ENCODE assay signal across 8 cellular contexts in genomic region chr9:96419691-96419969, GRCh38. TPM values are rescaled to one million over a fixed set of nuclear protein-coding genes. Genes with fewer than 3 reads are reported as not detected.
DNase-seq lines count a peak whose midpoint lies in the region; ATAC-seq and TF ChIP-seq lines count a peak whose summit lies in the region.

No MANE protein-coding gene starts in this region.

- H3K4me1 Mint-ChIP-seq in Caco-2 (ENCODE audit: low read depth, unreplicated experiment) (peaks cover 17% of the 10 kb centered on the region), endodermal cell (peaks cover 34% of the 10 kb centered on the region)

- 50 to 64% methylated on average over 2 of the region's 2 CpGs for WGBS in endodermal cell (ENCODE audit: insufficient coverage in 1 of 2, insufficient read length in 1 of 2), 2 experiments

- no peak for TF ChIP-seq CTCF in Caco-2 (IDR thresholded peaks at IDR 0.05; ENCODE audit: insufficient read depth in 1 of 2, low read depth in 1 of 2, low read length in 1 of 2, severe bottlenecking in 1 of 2, unreplicated experiment in 1 of 2)
- no peak for TF ChIP-seq CTCF in PC-3 (conservative IDR thresholded peaks at IDR 0.05; ENCODE audit: low read depth, low read length)
- no peak for TF ChIP-seq CTCF in endodermal cell (conservative IDR thresholded peaks at IDR 0.05)
- no peak for TF ChIP-seq CTCF in osteoblast (IDR thresholded peaks at IDR 0.05; ENCODE audit: extremely low read depth, low read depth, low read length)

- H3K27ac Mint-ChIP-seq in Caco-2 (ENCODE audit: unreplicated experiment) (peak overlapping the region; percentile 94), endodermal cell (peak overlapping the region; percentile 6)

- no peak for ATAC-seq in PC-3

- intact Hi-C loops in Caco-2 (cut with micrococcal nuclease; ENCODE audit: unreplicated experiment) (loop anchor here (2.0 to 5.0 kb wide), 3 partner anchors 31 to 912 kb away; partner anchors contain the start of gene HABP4), PC-3 (cut with micrococcal nuclease) (loop anchor here (2.0 to 5.0 kb wide), 3 partner anchors 31 to 89 kb away; partner anchors contain the start of genes HABP4 and SLC35D2), posterior cingulate gyrus (cut with DNase I) (loop anchor here (2.0 to 5.0 kb wide), 3 partner anchors 31 to 77 kb away; partner anchors contain the start of genes HABP4 and SLC35D2)

- H3K36me3 Mint-ChIP-seq in Caco-2 (ENCODE audit: insufficient read depth, unreplicated experiment) = peaks cover 35% of the 10 kb centered on the region
- no peaks in the 10 kb centered on the region for H3K36me3 Mint-ChIP-seq in endodermal cell (ENCODE audit: low read depth)

- H3K36me3 ChIP-seq in Caco-2 (ENCODE audit: control insufficient read depth, insufficient read depth, low read length) (no peaks in the 10 kb centered on the region), PC-3 (ENCODE audit: low read depth, low read length) (no peaks in the 10 kb centered on the region), endodermal cell (ENCODE audit: control insufficient read depth, insufficient read depth, low read length) (no peaks in the 10 kb centered on the region), osteoblast (ENCODE audit: insufficient read depth, low read length) (no peaks in the 10 kb centered on the region)

- no peaks in the 10 kb centered on the region for H3K9me3 ChIP-seq in Caco-2
- no peaks in the 10 kb centered on the region for H3K9me3 ChIP-seq in PC-3 (ENCODE audit: low read length)
- H3K9me3 ChIP-seq in endodermal cell (ENCODE audit: control insufficient read depth, low read length) = no peaks in the 10 kb centered on the region
- no peaks in the 10 kb centered on the region for H3K9me3 ChIP-seq in osteoblast (ENCODE audit: low read depth, low read length)

- H2AFZ ChIP-seq in PC-3 (ENCODE audit: low read length) (peak overlapping the region; percentile 77), osteoblast (ENCODE audit: low read length) (peak overlapping the region; percentile 73)

- peak overlapping the region; percentile 67 for H3K4me3 ChIP-seq in Caco-2 (ENCODE audit: low read depth, low read length)
- peak overlapping the region; percentile 85 for H3K4me3 ChIP-seq in PC-3 (ENCODE audit: low read length)
- peak overlapping the region; percentile 83 for H3K4me3 ChIP-seq in endodermal cell (ENCODE audit: low read length)
- H3K4me3 ChIP-seq in osteoblast (ENCODE audit: insufficient read depth, low read length) = peak overlapping the region; percentile 99

- DNase-seq in Caco-2 = no peak
- DNase-seq in PC-3 = no peak
- no peak for DNase-seq in endodermal cell
- no peak for DNase-seq in osteoblast (ENCODE audit: insufficient read length, low spot score, missing footprints)
- DNase-seq in SKM-1 treated with dmso at 0.1 percent for 144 hours (lab: John Stamatoyannopoulos, UW; ENCODE audit: unreplicated experiment) = no peak
- DNase-seq in GM19240 (ENCODE audit: insufficient read length, low spot score) = no peak
- DNase-seq in posterior cingulate gyrus = no peak
- no peak for DNase-seq in activated CD4-positive, CD25-positive, alpha-beta regulatory T cell (lab: John Stamatoyannopoulos, UW)

- H3K9ac ChIP-seq in PC-3 (ENCODE audit: low read length) (peak overlapping the region; percentile 98), endodermal cell (ENCODE audit: extremely low read depth, low read length, poor library complexity, severe bottlenecking) (peak overlapping the region; percentile 66)

- peak overlapping the region; percentile 90 for H3K27ac ChIP-seq in PC-3 (ENCODE audit: low read length)
- peak overlapping the region; percentile 91 for H3K27ac ChIP-seq in endodermal cell (ENCODE audit: low read depth, low read length)
- peak overlapping the region; percentile 59 for H3K27ac ChIP-seq in osteoblast (ENCODE audit: low read depth, low read length)

- peaks cover 29% of the 10 kb centered on the region for H3K4me1 ChIP-seq in Caco-2
- H3K4me1 ChIP-seq in PC-3 (ENCODE audit: insufficient read depth, low read length) = peaks cover 19% of the 10 kb centered on the region
- peaks cover 11% of the 10 kb centered on the region for H3K4me1 ChIP-seq in endodermal cell (ENCODE audit: control insufficient read depth, insufficient read depth, low read length)
- H3K4me1 ChIP-seq in osteoblast (ENCODE audit: insufficient read depth, low read length) = peaks cover 29% of the 10 kb centered on the region

- BruUV-seq in Caco-2 (replicated peaks; lab: Mats Ljungman, UMichigan) = no TSS peak
- TSS peak; percentile 75 for BruUV-seq in PC-3 (replicated peaks; lab: Mats Ljungman, UMichigan)

- H3K79me2 ChIP-seq in PC-3 (ENCODE audit: low read length) (peaks cover 27% of the 10 kb centered on the region), osteoblast (ENCODE audit: insufficient read depth, low read length) (peaks cover 20% of the 10 kb centered on the region)

- CTCF ChIA-PET in Caco-2 (lab: Charles Lee) = interaction anchor here (0.8 kb wide), 1 partner anchor 22 kb away, joined by 3 read pairs; no protein-coding TSS in a partner anchor
- CTCF ChIA-PET in PC-3 (lab: Charles Lee) = interaction anchor here (1.2 kb wide), 1 partner anchor 92 kb away, joined by 3 read pairs; no protein-coding TSS in a partner anchor

- H3K9me3 Mint-ChIP-seq in Caco-2 (ENCODE audit: unreplicated experiment) = no peaks in the 10 kb centered on the region
- no peaks in the 10 kb centered on the region for H3K9me3 Mint-ChIP-seq in endodermal cell

- POLR2A ChIA-PET in Caco-2 (lab: Charles Lee) (interaction anchor here (0.6 to 0.7 kb wide), 2 partner anchors 31 to 32 kb away, joined by 3 to 4 read pairs; no protein-coding TSS in a partner anchor), PC-3 (lab: Charles Lee; ENCODE audit: unreplicated experiment) (interaction anchor here (0.6 kb wide), 2 partner anchors 30 to 141 kb away, joined by 3 read pairs; partner anchors contain the start of gene HABP4)

- no peaks in the 10 kb centered on the region for H3K9me2 ChIP-seq in PC-3 (replicated peaks; ENCODE audit: low read length)

- H3K27me3 Mint-ChIP-seq in Caco-2 (ENCODE audit: insufficient read depth, unreplicated experiment) = no peaks in the 10 kb centered on the region
- H3K27me3 Mint-ChIP-seq in endodermal cell (ENCODE audit: insufficient read depth) = no peaks in the 10 kb centered on the region

- peak overlapping the region; percentile 99 for H3K4me2 ChIP-seq in PC-3 (ENCODE audit: low read length)
- H3K4me2 ChIP-seq in osteoblast (ENCODE audit: insufficient read depth, low read length) = peak overlapping the region; percentile 85

- H3K27me3 ChIP-seq in Caco-2 (replicated peaks; ENCODE audit: control insufficient read depth, insufficient read depth, low read length) (no peaks in the 10 kb centered on the region), PC-3 (ENCODE audit: low read length) (no peaks in the 10 kb centered on the region), endodermal cell (ENCODE audit: control insufficient read depth, insufficient read depth, low read length, poor library complexity, severe bottlenecking) (no peaks in the 10 kb centered on the region), osteoblast (ENCODE audit: insufficient read depth, low read length) (no peaks in the 10 kb centered on the region)

- no peaks in the 10 kb centered on the region for H4K20me1 ChIP-seq in PC-3 (ENCODE audit: low read length)
- no peaks in the 10 kb centered on the region for H4K20me1 ChIP-seq in osteoblast (ENCODE audit: insufficient read depth, low read length)

- H3F3A ChIP-seq in PC-3 (ENCODE audit: low read length, unreplicated experiment) = peaks cover 10% of the 10 kb centered on the region

- H3K4me3 Mint-ChIP-seq in Caco-2 (ENCODE audit: unreplicated experiment) (peak overlapping the region; percentile 94), endodermal cell (peak overlapping the region; percentile 74)

RNA-seq across cellular contexts. Expression of gene ZNF367, which starts 1.5 kb away (rescaled TPM):
- total RNA-seq in Caco-2 (2022) (9.3 and 10.0 TPM in 2 replicates), PC-3 (2014; rRNA removed) (10.8 and 14.0 TPM in 2 replicates), endodermal cell (10 to 100 TPM in 1 of 2 donors, 1 to 10 TPM in 1; 7.7 to 10.6 TPM), osteoblast (1.4 and 2.1 TPM in 2 replicates)
- polyA plus RNA-seq in endodermal cell (2013, experiment 1 of 2) = 9.5 TPM
- 10.2 TPM for polyA plus RNA-seq in endodermal cell (2013, experiment 2 of 2)

RNA-seq across cellular contexts. Expression of gene HABP4, which starts 30.3 kb away (rescaled TPM):
- total RNA-seq in Caco-2 (2022) (24.8 and 26.7 TPM in 2 replicates), PC-3 (2014; rRNA removed) (6.6 and 9.2 TPM in 2 replicates), endodermal cell (10 to 100 TPM in 1 of 2 donors, 1 to 10 TPM in 1; 10.0 to 12.1 TPM), osteoblast (12.7 and 14.1 TPM in 2 replicates)
- polyA plus RNA-seq in endodermal cell (2013, experiment 1 of 2) = 26.1 TPM
- 22.3 TPM for polyA plus RNA-seq in endodermal cell (2013, experiment 2 of 2)

RNA-seq across cellular contexts. Expression of gene SLC35D2, which starts 36.1 kb away (rescaled TPM):
- total RNA-seq in Caco-2 (2022) (77.5 and 81.0 TPM in 2 replicates), PC-3 (2014; rRNA removed) (9.6 and 21.5 TPM in 2 replicates), endodermal cell (10 to 100 TPM; 31.9 to 36.2 TPM), osteoblast (18.5 and 18.6 TPM in 2 replicates)
- 14.7 TPM for polyA plus RNA-seq in endodermal cell (2013, experiment 1 of 2)
- polyA plus RNA-seq in endodermal cell (2013, experiment 2 of 2) = 14.5 TPM
